Comparison of ENCODE assay signal across 20 cellular contexts in genomic region chr10:19974554-19974953, GRCh38.
"Had no signal": no experiment of that assay in that cellular context is flagged by ENCODE, and none has a peak within 500 bp of the region (broad histone marks: within the 10 kb centered on the region; RNA-seq: fewer than 3 reads in every experiment).

No MANE protein-coding gene starts in this region.

- H3K36me3 Mint-ChIP-seq: naive thymus-derived CD8-positive, alpha-beta T cell had no signal

- H3K27me3 Mint-ChIP-seq: progenitor cell of endocrine pancreas had no signal

- ATAC-seq: left lung; naive thymus-derived CD8-positive, alpha-beta T cell; sciatic nerve had no signal

- H2AFZ ChIP-seq: parathyroid adenoma had no signal

- H3K4me2 ChIP-seq: smooth muscle cell had no signal

- H3K4me3 ChIP-seq: dorsolateral prefrontal cortex, left lung, smooth muscle cell, stomach, tibial nerve, upper lobe of right lung, uterus had no signal

- DNase-seq: cortex of kidney; dorsolateral prefrontal cortex; effector CD4-positive, alpha-beta T cell; kidney; left lung; midbrain; naive thymus-derived CD8-positive, alpha-beta T cell; stimulated activated CD4-positive, alpha-beta T cell treated with anti-CD3 and anti-CD28 coated beads, Interleukin-12 subunit alpha, Interleukin-12 subunit beta, amount 100 ng/mL, for 4 hours; stimulated activated CD4-positive, alpha-beta T cell treated with anti-CD3 and anti-CD28 coated beads, Interleukin-1b, Interleukin-23, amount 100 ng/mL, for 48 hours; stimulated activated CD4-positive, alpha-beta T cell treated with anti-CD3 and anti-CD28 coated beads, Interleukin-4, amount 100 ng/mL, for 1 hour; stimulated activated CD8-positive, alpha-beta memory T cell treated with anti-CD3 and anti-CD28 coated beads, Interleukin-4, amount 100 ng/mL, for 48 hours; stimulated activated naive CD4-positive, alpha-beta T cell treated with Interleukin-2 at 50 U/mL for 16 hours; stomach; upper lobe of right lung; uterus had no signal

- H3K27ac Mint-ChIP-seq: naive thymus-derived CD8-positive, alpha-beta T cell; progenitor cell of endocrine pancreas had no signal

- H3K27ac ChIP-seq: left lung, parathyroid adenoma, stomach, tibial nerve, upper lobe of right lung, uterus had no signal

- H3K4me3 Mint-ChIP-seq: naive thymus-derived CD8-positive, alpha-beta T cell had no signal

- H3K27me3 ChIP-seq: dorsolateral prefrontal cortex, left lung, stomach, tibial nerve, upper lobe of right lung, uterus had no signal

- H3K36me3 ChIP-seq: left lung, stomach, tibial nerve, upper lobe of right lung, uterus had no signal

- H3K9me3 ChIP-seq: tibial nerve, upper lobe of right lung, uterus had no signal

- H3K4me1 ChIP-seq: stomach, upper lobe of right lung, uterus had no signal
